ENCODE assay signal across 13 cellular contexts in genomic region chr6:105013459-105013858, GRCh38. TPM values are rescaled to one million over a fixed set of nuclear protein-coding genes. Genes with fewer than 3 reads are reported as not detected.
"Had no signal": no experiment of that assay in that cellular context is flagged by ENCODE, and none has a peak within 500 bp of the region (broad histone marks: within the 10 kb centered on the region; RNA-seq: fewer than 3 reads in every experiment).

No MANE protein-coding gene starts in this region.

RNA-seq across cellular contexts. Expression of gene LIN28B, which starts 56.6 kb away (rescaled TPM):
- total RNA-seq: activated B cell treated with CpG ODN at 0.5 μM for 24 hours; activated CD4-positive, alpha-beta memory T cell treated with anti-CD3 and anti-CD28 coated beads, Interleukin-2, amount 10 ng/mL, durations not matched to agents 7 days and 5 days; activated CD4-positive, alpha-beta T cell treated with anti-CD3 and anti-CD28 coated beads, Interleukin-2, amount 10 ng/mL, durations not matched to agents 7 days and 5 days; activated CD8-positive, alpha-beta memory T cell treated with anti-CD3 and anti-CD28 coated beads, Interleukin-2, amount 10 ng/mL, durations not matched to agents 7 days and 5 days; activated CD8-positive, alpha-beta T cell treated with anti-CD3 and anti-CD28 coated beads, Interleukin-2, amount 10 ng/mL, durations not matched to agents 7 days and 5 days; activated naive CD8-positive, alpha-beta T cell treated with anti-CD3 and anti-CD28 coated beads, Interleukin-2, amount 10 ng/mL, durations not matched to agents 7 days and 5 days; ascending aorta; bronchial epithelial cell; chondrocyte; T-helper 1 cell treated with Interleukin-12 subunit alpha and Interleukin-12 subunit beta and Interleukin-4 antibody, amounts not matched to agents 30 ng/mL and 1 ng/mL, for 36 hours; T-helper 17 cell; T-helper 2 cell treated with Interferon-gamma antibody and Interleukin-4, amounts not matched to agents 100 ng/mL and 5 ng/mL, for 36 hours had no signal
- polyA plus RNA-seq: adipose tissue had no signal
